ENCODE assay signal across 8 cellular contexts in the genomic region with DNA sequence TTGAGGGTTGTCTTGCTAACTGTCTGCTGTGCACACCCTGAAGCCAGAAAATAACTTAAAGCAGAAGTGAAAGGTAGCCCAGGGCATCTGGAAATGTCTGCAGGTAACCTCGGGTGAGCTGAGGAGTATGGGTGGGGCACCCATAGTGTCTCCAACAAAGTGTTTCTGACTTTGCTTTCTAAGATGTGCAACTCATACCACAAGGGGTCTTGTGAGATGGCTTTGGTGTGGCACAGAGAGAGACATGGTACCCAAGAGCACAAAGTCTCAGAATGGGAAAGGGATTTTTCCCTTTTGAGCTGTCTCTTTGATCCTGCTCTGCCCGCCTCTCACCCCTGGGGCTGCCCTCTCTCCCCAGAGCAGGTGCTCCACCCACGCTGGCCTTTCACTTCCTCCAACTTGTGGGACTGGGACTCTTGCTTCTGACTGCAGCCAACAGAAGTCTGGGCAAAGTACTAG. TPM values are rescaled to one million over a fixed set of nuclear protein-coding genes. Genes with fewer than 3 reads are reported as not detected.
DNase-seq lines count a peak whose midpoint lies in the region; ATAC-seq and TF ChIP-seq lines count a peak whose summit lies in the region.

No MANE protein-coding gene starts in this region.

- DNase-seq in Calu3 (peak; percentile 50), myocyte (ENCODE audit: low read depth) (peak; percentile 49), WERI-Rb-1 (no peak), DMS79 (lab: John Stamatoyannopoulos, UW) (no peak)
- DNase-seq in activated CD4-positive, alpha-beta memory T cell treated with anti-CD3 and anti-CD28 coated beads for 36 hours, result peak; percentile 68
- no peak for DNase-seq in effector CD4-positive, alpha-beta T cell

- BruUV-seq in Calu3 (replicated peaks; lab: Mats Ljungman, UMichigan), result no TSS peak

- no peaks in the 10 kb centered on the region for H3K27me3 ChIP-seq in WERI-Rb-1 (ENCODE audit: insufficient read depth, low read depth, severe bottlenecking)

- H3K27me3 Mint-ChIP-seq in Calu3 (ENCODE audit: unreplicated experiment), result no peaks in the 10 kb centered on the region
- H3K27me3 Mint-ChIP-seq in activated CD4-positive, alpha-beta memory T cell treated with anti-CD3 and anti-CD28 coated beads for 36 hours, result no peaks in the 10 kb centered on the region

- no peak overlapping the region for H3K4me3 ChIP-seq in WERI-Rb-1 (ENCODE audit: low read depth, low read length)

- no peaks in the 10 kb centered on the region for H3K36me3 Mint-ChIP-seq in Calu3 (ENCODE audit: insufficient read depth, unreplicated experiment)
- no peaks in the 10 kb centered on the region for H3K36me3 Mint-ChIP-seq in activated CD4-positive, alpha-beta memory T cell treated with anti-CD3 and anti-CD28 coated beads for 36 hours

- no peak overlapping the region for H3K4me3 Mint-ChIP-seq in Calu3 (ENCODE audit: low read depth, unreplicated experiment)
- no peak overlapping the region for H3K4me3 Mint-ChIP-seq in activated CD4-positive, alpha-beta memory T cell treated with anti-CD3 and anti-CD28 coated beads for 36 hours

- no peaks in the 10 kb centered on the region for H3K36me3 ChIP-seq in WERI-Rb-1

- CTCF ChIA-PET in Calu3 (lab: Charles Lee), result no interaction called here
- CTCF ChIA-PET in activated CD4-positive, alpha-beta memory T cell treated with anti-CD3 and anti-CD28 coated beads for 36 hours (lab: Charles Lee), result interaction anchor here (0.5 kb wide), 1 partner anchor 86 kb away, joined by 3 read pairs; no protein-coding TSS in a partner anchor

- TF ChIP-seq CTCF in Calu3 (IDR thresholded peaks at IDR 0.05; ENCODE audit: unreplicated experiment) (no peak), WERI-Rb-1 (IDR thresholded peaks at IDR 0.05; ENCODE audit: low read depth, low read length) (no peak)

- H3K4me1 Mint-ChIP-seq in Calu3 (ENCODE audit: low read depth, unreplicated experiment), result peaks cover 13% of the 10 kb centered on the region
- peaks cover 21% of the 10 kb centered on the region for H3K4me1 Mint-ChIP-seq in activated CD4-positive, alpha-beta memory T cell treated with anti-CD3 and anti-CD28 coated beads for 36 hours (ENCODE audit: low read depth)

- POLR2A ChIA-PET in activated CD4-positive, alpha-beta memory T cell treated with anti-CD3 and anti-CD28 coated beads for 36 hours (lab: Charles Lee), result interaction anchor here (0.5 kb wide), 1 partner anchor 442 kb away, joined by 3 read pairs; a partner anchor contains a TSS

- H3K27ac Mint-ChIP-seq in Calu3 (ENCODE audit: unreplicated experiment), result no peak overlapping the region
- no peak overlapping the region for H3K27ac Mint-ChIP-seq in activated CD4-positive, alpha-beta memory T cell treated with anti-CD3 and anti-CD28 coated beads for 36 hours

- ATAC-seq in GM19328 (IDR thresholded peaks at IDR 0.05; ENCODE audit: unreplicated experiment) (peak; percentile 86), HG03159 (IDR thresholded peaks at IDR 0.05; ENCODE audit: unreplicated experiment) (peak; percentile 88)

- intact Hi-C loops in Calu3 (cut with micrococcal nuclease; ENCODE audit: unreplicated experiment), result no loop called here
- intact Hi-C loops in activated CD4-positive, alpha-beta memory T cell treated with anti-CD3 and anti-CD28 coated beads for 36 hours (cut with micrococcal nuclease), result no loop called here

- H3K27ac ChIP-seq in WERI-Rb-1, result no peak overlapping the region

- H3K9me3 ChIP-seq in WERI-Rb-1 (ENCODE audit: severe bottlenecking), result no peaks in the 10 kb centered on the region

- H3K9me3 Mint-ChIP-seq in Calu3 (ENCODE audit: low read depth, unreplicated experiment), result no peaks in the 10 kb centered on the region
- no peaks in the 10 kb centered on the region for H3K9me3 Mint-ChIP-seq in activated CD4-positive, alpha-beta memory T cell treated with anti-CD3 and anti-CD28 coated beads for 36 hours

RNA-seq across cellular contexts. Expression of a gene that starts 6.9 kb away (rescaled TPM):
- 61.8 and 69.5 TPM in 2 replicates for total RNA-seq in Calu3 (2022)
- 10 to 100 TPM; 15.0 to 15.5 TPM for total RNA-seq in activated CD4-positive, alpha-beta memory T cell treated with anti-CD3 and anti-CD28 coated beads for 36 hours
- total RNA-seq in myocyte, result 35.2 and 42.1 TPM in 2 replicates
- polyA plus RNA-seq in myocyte (2012), result 10.0 TPM

RNA-seq across cellular contexts. Expression of a gene that starts 9.0 kb away (rescaled TPM):
- total RNA-seq in Calu3 (2022) (5.9 and 6.4 TPM in 2 replicates), myocyte (0.24 TPM in 1 of 2 replicates, not detected in the other)
- under 1 TPM in 1 of 2 experiments, not detected in 1; 0.12 TPM for total RNA-seq in activated CD4-positive, alpha-beta memory T cell treated with anti-CD3 and anti-CD28 coated beads for 36 hours
- 2.0 TPM for polyA plus RNA-seq in myocyte (2012)

Comparison
In these comparisons a context has a peak if more than half of its experiments do, and no peak if none do; other contexts are left out.
1. DNase-seq: peak in Calu3 (single experiment), activated CD4-positive, alpha-beta memory T cell treated with anti-CD3 and anti-CD28 coated beads for 36 hours (single experiment) and myocyte (single experiment); none in WERI-Rb-1 (single experiment), DMS79 (single experiment) and effector CD4-positive, alpha-beta T cell (single experiment).